ENCODE assay signal across 1 cellular context in the genomic region with DNA sequence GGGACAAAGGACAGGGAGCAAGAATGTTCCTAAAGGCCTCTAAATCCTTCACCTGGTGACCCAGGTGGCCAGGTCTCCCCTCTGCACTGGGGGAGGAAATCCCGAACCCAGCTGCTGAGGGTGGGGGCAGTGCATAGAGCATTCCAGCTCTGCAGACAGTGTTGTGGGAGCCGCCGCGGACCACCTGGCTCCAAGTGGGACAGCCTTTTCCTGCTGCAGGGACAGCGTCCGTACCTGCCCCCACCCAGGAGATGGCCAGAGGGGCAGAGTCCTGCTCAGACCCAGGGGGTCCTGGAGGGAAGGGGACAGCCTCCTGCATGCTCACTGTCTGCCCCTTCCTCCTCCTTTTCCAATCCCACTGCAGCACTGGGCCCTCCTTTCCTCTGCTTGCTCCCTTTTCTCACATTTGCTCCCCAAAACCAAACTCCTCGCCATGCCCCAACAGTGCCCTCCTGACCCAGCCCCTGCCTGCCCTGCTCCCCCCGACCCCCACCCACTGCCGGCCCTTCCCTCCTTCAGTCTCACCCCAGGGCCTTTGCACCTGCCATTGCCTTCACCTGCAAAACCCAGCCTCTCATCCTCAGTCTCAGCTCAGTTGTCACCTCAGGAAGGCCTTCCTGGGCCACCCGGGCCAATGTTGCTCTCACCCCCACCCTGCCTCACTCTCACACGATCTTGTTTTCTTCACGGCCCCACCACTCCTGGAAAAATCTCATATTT.
TF ChIP-seq lines count a peak whose summit lies in the region.

No MANE protein-coding gene starts in this region.

TF ChIP-seq in WTC11, 78 proteins besides CTCF, POLR2A, EP300 and RAD21 (continued from another document):
- TF ChIP-seq E2F1 (CRISPR knock-in tag; IDR thresholded peaks at IDR 0.05): no peak
- TF ChIP-seq, protein P1, sequence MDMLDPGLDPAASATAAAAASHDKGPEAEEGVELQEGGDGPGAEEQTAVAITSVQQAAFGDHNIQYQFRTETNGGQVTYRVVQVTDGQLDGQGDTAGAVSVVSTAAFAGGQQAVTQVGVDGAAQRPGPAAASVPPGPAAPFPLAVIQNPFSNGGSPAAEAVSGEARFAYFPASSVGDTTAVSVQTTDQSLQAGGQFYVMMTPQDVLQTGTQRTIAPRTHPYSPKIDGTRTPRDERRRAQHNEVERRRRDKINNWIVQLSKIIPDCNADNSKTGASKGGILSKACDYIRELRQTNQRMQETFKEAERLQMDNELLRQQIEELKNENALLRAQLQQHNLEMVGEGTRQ (CRISPR knock-in tag; IDR thresholded peaks at IDR 0.05): no peak
TF ChIP-seq in WTC11: peak in this region for 0.
